ENCODE assay signal across 1 cellular context in genomic region chr2:234257859-234258561, GRCh38.
TF ChIP-seq lines count a peak whose summit lies in the region.

No MANE protein-coding gene starts in this region.

TF ChIP-seq in HepG2, 621 proteins besides CTCF, POLR2A, EP300 and RAD21 (continued from another document and continues in another):
- no peak for TF ChIP-seq HINFP (CRISPR knock-in tag; IDR thresholded peaks at IDR 0.05; ENCODE audit: low read depth)
- TF ChIP-seq POLR2G (IDR thresholded peaks at IDR 0.05; ENCODE audit: low read depth, low read length) = no peak
- TF ChIP-seq TEAD3 (CRISPR knock-in tag; optimal IDR thresholded peaks at IDR 0.05; ENCODE audit: borderline replicate concordance) = peak; percentile 48
- TF ChIP-seq ZNF460 (CRISPR knock-in tag; IDR thresholded peaks at IDR 0.05; ENCODE audit: borderline replicate concordance) = no peak
- no peak for TF ChIP-seq ZNF878 (CRISPR knock-in tag; IDR thresholded peaks at IDR 0.05)
- TF ChIP-seq ZBTB46 (CRISPR knock-in tag; IDR thresholded peaks at IDR 0.05; ENCODE audit: borderline replicate concordance) = no peak
- TF ChIP-seq CEBPB (IDR thresholded peaks at IDR 0.05; ENCODE audit: borderline replicate concordance, low read depth, low read length) = no peak
- TF ChIP-seq MXD3 (CRISPR knock-in tag; IDR thresholded peaks at IDR 0.05) = no peak
- no peak for TF ChIP-seq ZNF790 (CRISPR knock-in tag; IDR thresholded peaks at IDR 0.05; ENCODE audit: borderline replicate concordance)
- TF ChIP-seq ZNF232 (CRISPR knock-in tag; IDR thresholded peaks at IDR 0.05; ENCODE audit: borderline replicate concordance) = no peak
- TF ChIP-seq STAG1 (CRISPR knock-in tag; IDR thresholded peaks at IDR 0.05) = peak; percentile 43
- TF ChIP-seq STAT5B (CRISPR knock-in tag; IDR thresholded peaks at IDR 0.05) = no peak
- TF ChIP-seq HDAC2 (CRISPR knock-in tag; IDR thresholded peaks at IDR 0.05) = no peak
- no peak for TF ChIP-seq ZNF773 (CRISPR knock-in tag; IDR thresholded peaks at IDR 0.05; ENCODE audit: borderline replicate concordance)
- no peak for TF ChIP-seq REPIN1 (CRISPR knock-in tag; IDR thresholded peaks at IDR 0.05; ENCODE audit: borderline replicate concordance, low read depth)
- TF ChIP-seq SP4 (CRISPR knock-in tag; IDR thresholded peaks at IDR 0.05) = no peak
- no peak for TF ChIP-seq MED1 (CRISPR knock-in tag; IDR thresholded peaks at IDR 0.05)
- TF ChIP-seq SRSF1 (optimal IDR thresholded peaks at IDR 0.05; ENCODE audit: low read depth, low read length) = no peak
- TF ChIP-seq ZNF225 (CRISPR knock-in tag; IDR thresholded peaks at IDR 0.05) = no peak
- no peak for TF ChIP-seq ATF5 (CRISPR knock-in tag; IDR thresholded peaks at IDR 0.05; ENCODE audit: low read depth)
- 0 out of 2 replicates have a peak, but pooled peaks have one; percentile 18 for TF ChIP-seq SAP130 (CRISPR knock-in tag; IDR thresholded peaks at IDR 0.05; ENCODE audit: low read depth)
- no peak for TF ChIP-seq TRAFD1 (CRISPR knock-in tag; IDR thresholded peaks at IDR 0.05; ENCODE audit: borderline replicate concordance)
- TF ChIP-seq KDM2A (CRISPR knock-in tag; IDR thresholded peaks at IDR 0.05; ENCODE audit: borderline replicate concordance, low read depth) = peak; percentile 48; the same call in 1 of the 2 replicates
- TF ChIP-seq AKNA (CRISPR knock-in tag; IDR thresholded peaks at IDR 0.05; ENCODE audit: borderline replicate concordance) = no peak
- no peak for TF ChIP-seq RBM39 (IDR thresholded peaks at IDR 0.05; ENCODE audit: low read depth, low read length, poor library complexity, severe bottlenecking)
- no peak for TF ChIP-seq ZNF569 (CRISPR knock-in tag; IDR thresholded peaks at IDR 0.05; ENCODE audit: borderline replicate concordance)
- TF ChIP-seq ZMYM4 (CRISPR knock-in tag; IDR thresholded peaks at IDR 0.05) = no peak
- TF ChIP-seq MTA1 (CRISPR knock-in tag; IDR thresholded peaks at IDR 0.05; ENCODE audit: borderline replicate concordance) = no peak
- no peak for TF ChIP-seq ZNF687 (CRISPR knock-in tag; IDR thresholded peaks at IDR 0.05)
- TF ChIP-seq ZNF512B (CRISPR knock-in tag; IDR thresholded peaks at IDR 0.05; ENCODE audit: borderline replicate concordance) = no peak
- no peak for TF ChIP-seq ELF4 (CRISPR knock-in tag; IDR thresholded peaks at IDR 0.05; ENCODE audit: borderline replicate concordance)
- TF ChIP-seq ZNF619 (CRISPR knock-in tag; IDR thresholded peaks at IDR 0.05) = no peak
- TF ChIP-seq GMEB1 (CRISPR knock-in tag; IDR thresholded peaks at IDR 0.05; ENCODE audit: borderline replicate concordance) = no peak
- no peak for TF ChIP-seq CENPX (CRISPR knock-in tag; IDR thresholded peaks at IDR 0.05)
- no peak for TF ChIP-seq DRAP1 (CRISPR knock-in tag; IDR thresholded peaks at IDR 0.05)
- no peak for TF ChIP-seq ZNF230 (CRISPR knock-in tag; IDR thresholded peaks at IDR 0.05)
- no peak for TF ChIP-seq NFYB (CRISPR knock-in tag; IDR thresholded peaks at IDR 0.05)
- TF ChIP-seq HOMEZ (CRISPR knock-in tag; IDR thresholded peaks at IDR 0.05; ENCODE audit: low read depth) = no peak
